ENCODE assay signal across 15 cellular contexts in the genomic region with DNA sequence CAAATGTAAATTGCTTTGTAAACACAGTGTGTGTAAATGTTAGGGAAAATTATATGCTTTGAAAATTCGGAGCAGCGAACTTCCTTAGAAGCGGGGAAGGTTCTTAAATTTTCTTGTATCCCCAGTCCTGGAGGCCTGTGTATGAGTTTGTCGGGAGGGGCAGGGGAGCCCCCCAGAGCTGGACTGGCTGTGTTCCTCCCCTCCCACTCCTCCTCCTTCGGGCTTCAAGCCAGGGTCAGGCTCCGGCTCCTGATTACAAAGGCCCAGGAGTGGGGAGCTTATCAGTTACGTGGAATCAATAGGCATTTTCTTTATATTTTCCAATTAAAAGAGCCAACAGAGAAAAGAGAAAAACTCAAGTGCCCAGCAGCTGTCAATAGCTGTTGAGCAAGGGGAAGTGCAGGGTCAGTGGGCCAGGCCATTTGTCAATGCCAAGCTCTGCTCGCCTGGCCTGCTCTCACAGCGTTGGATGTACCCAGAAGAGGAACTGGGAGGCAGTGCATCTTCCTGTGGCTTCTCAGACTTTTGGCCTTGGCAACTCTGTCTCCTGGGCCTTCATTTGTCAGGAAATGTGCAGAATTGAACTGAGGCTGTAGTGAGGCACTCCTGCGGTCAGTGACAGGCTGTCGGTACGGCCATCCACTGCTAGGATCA.
A peak's percentile ranks its signal among the peaks of the same experiment; 100 is the strongest.
DNase-seq lines count a peak whose midpoint lies in the region; ATAC-seq, FAIRE-seq and TF ChIP-seq lines count a peak whose summit lies in the region.
"Had no signal": no experiment of that assay in that cellular context is flagged by ENCODE, and none has a peak within 500 bp of the region (broad histone marks: within the 10 kb centered on the region; RNA-seq: fewer than 3 reads in every experiment).

No MANE protein-coding gene starts in this region.

- peaks cover 0 to 2% (median 0%) of the 10 kb centered on the region in 7 donors for H3K9me3 Mint-ChIP-seq in CD14-positive monocyte
- H3K9me3 Mint-ChIP-seq in neural crest cell = no peaks in the 10 kb centered on the region
- H3K9me3 Mint-ChIP-seq in effector memory CD8-positive, alpha-beta T cell = no peaks in the 10 kb centered on the region
- H3K9me3 Mint-ChIP-seq in type B pancreatic cell = no peaks in the 10 kb centered on the region
- H3K9me3 Mint-ChIP-seq: activated naive CD4-positive, alpha-beta T cell treated with anti-CD3 and anti-CD28 coated beads, Interleukin-2, amount 50 U/mL, for 24 hours; central memory CD8-positive, alpha-beta T cell; IgD-negative memory B cell had no signal

- in situ Hi-C loops in K562 (cut with MboI) = no loop called here

- CTCF ChIA-PET in K562 (lab: Yijun Ruan, JAX; ENCODE audit: low intra/inter-chr PET ratio) = no interaction called here

- TF ChIP-seq EP300 in K562 (IDR thresholded peaks at IDR 0.05; ENCODE audit: low read length) = no peak

- BruUV-seq in K562 (replicated peaks; lab: Mats Ljungman, UMichigan) = no TSS peak

- peaks cover 22 to 87% of the 10 kb centered on the region in 2 experiments; a peak in 4 of 5 replicates for H3K27me3 ChIP-seq in K562 (ENCODE audit: control insufficient read depth in 2 of 2, insufficient read depth in 2 of 2, low read length in 2 of 2)
- H3K27me3 ChIP-seq: heart right ventricle had no signal

- no peaks in the 10 kb centered on the region for H3K36me3 Mint-ChIP-seq in CD14-positive monocyte
- no peaks in the 10 kb centered on the region for H3K36me3 Mint-ChIP-seq in neural crest cell (ENCODE audit: low read depth)
- no peaks in the 10 kb centered on the region for H3K36me3 Mint-ChIP-seq in effector memory CD8-positive, alpha-beta T cell (ENCODE audit: insufficient read depth)
- no peaks in the 10 kb centered on the region for H3K36me3 Mint-ChIP-seq in type B pancreatic cell
- H3K36me3 Mint-ChIP-seq: activated CD8-positive, alpha-beta memory T cell treated with anti-CD3 and anti-CD28 coated beads, Interleukin-2, amount 10 ng/mL, durations not matched to agents 7 days and 5 days; activated naive CD4-positive, alpha-beta T cell treated with anti-CD3 and anti-CD28 coated beads, Interleukin-2, amount 50 U/mL, for 24 hours; IgD-negative memory B cell had no signal

- peaks cover 14% of the 10 kb centered on the region for H3K4me1 Mint-ChIP-seq in CD14-positive monocyte
- peaks cover 23% of the 10 kb centered on the region for H3K4me1 Mint-ChIP-seq in neural crest cell
- no peaks in the 10 kb centered on the region for H3K4me1 Mint-ChIP-seq in effector memory CD8-positive, alpha-beta T cell (ENCODE audit: low read depth in 2 of 2)
- H3K4me1 Mint-ChIP-seq in type B pancreatic cell (ENCODE audit: unreplicated experiment) = peaks cover 50% of the 10 kb centered on the region
- H3K4me1 Mint-ChIP-seq: activated CD8-positive, alpha-beta memory T cell treated with anti-CD3 and anti-CD28 coated beads, Interleukin-2, amount 10 ng/mL, durations not matched to agents 7 days and 5 days; activated naive CD4-positive, alpha-beta T cell treated with anti-CD3 and anti-CD28 coated beads, Interleukin-2, amount 50 U/mL, for 24 hours; central memory CD8-positive, alpha-beta T cell; IgD-negative memory B cell had no signal

- intact Hi-C loops in CD14-positive monocyte (cut with micrococcal nuclease) (no loop called here), K562 (cut with micrococcal nuclease) (no loop called here)

- H3K27ac Mint-ChIP-seq in CD14-positive monocyte (peak overlapping the region in 2 of 7 donors; percentile 54 to 59), neural crest cell (ENCODE audit: unreplicated experiment) (peak overlapping the region; percentile 43), type B pancreatic cell (no peak overlapping the region)
- H3K27ac Mint-ChIP-seq in effector memory CD8-positive, alpha-beta T cell = no peak overlapping the region
- H3K27ac Mint-ChIP-seq: activated CD8-positive, alpha-beta memory T cell treated with anti-CD3 and anti-CD28 coated beads, Interleukin-2, amount 10 ng/mL, durations not matched to agents 7 days and 5 days; activated naive CD4-positive, alpha-beta T cell treated with anti-CD3 and anti-CD28 coated beads, Interleukin-2, amount 50 U/mL, for 24 hours; IgD-negative memory B cell had no signal

- H3K9ac ChIP-seq in K562 (ENCODE audit: insufficient read depth in 1 of 2, low read depth in 2 of 2, low read length in 2 of 2) = no peak overlapping the region

- POLR2A ChIA-PET in K562 (lab: Yijun Ruan, JAX) = interaction anchor here (0.6 to 1.2 kb wide), 4 partner anchors 12 to 1249 kb away, joined by 3 read pairs; no protein-coding TSS in a partner anchor

- no peak for FAIRE-seq in K562 (lab: Jason Lieb, UNC)

- no peaks in the 10 kb centered on the region for H3K79me2 ChIP-seq in K562 (ENCODE audit: control insufficient read depth, insufficient read depth, low read length)

- no peak overlapping the region for H3K27ac ChIP-seq in K562 (ENCODE audit: extremely low read depth, low read depth, low read length)
- H3K27ac ChIP-seq: heart right ventricle, VCaP had no signal

- peaks cover 14% of the 10 kb centered on the region for H4K20me1 ChIP-seq in K562 (replicated peaks; ENCODE audit: control insufficient read depth, insufficient read depth, low read length)

- peaks cover 0 to 2% (median 2%) of the 10 kb centered on the region in 3 donors for H3K27me3 Mint-ChIP-seq in CD14-positive monocyte (ENCODE audit: low read depth in 3 of 3)
- no peaks in the 10 kb centered on the region for H3K27me3 Mint-ChIP-seq in neural crest cell (ENCODE audit: low read depth)
- H3K27me3 Mint-ChIP-seq in effector memory CD8-positive, alpha-beta T cell = peaks cover 28 to 85% of the 10 kb centered on the region in 2 donors
- H3K27me3 Mint-ChIP-seq in type B pancreatic cell = peaks cover 10% of the 10 kb centered on the region
- H3K27me3 Mint-ChIP-seq: activated CD8-positive, alpha-beta memory T cell treated with anti-CD3 and anti-CD28 coated beads, Interleukin-2, amount 10 ng/mL, durations not matched to agents 7 days and 5 days; activated naive CD4-positive, alpha-beta T cell treated with anti-CD3 and anti-CD28 coated beads, Interleukin-2, amount 50 U/mL, for 24 hours had no signal

- 5% methylated on average over 12 of the region's 12 CpGs for WGBS in K562 (ENCODE audit: insufficient coverage, low coverage, missing lambda C conversion rate)

- H3K4me3 ChIP-seq in K562 = no peak overlapping the region
- H3K4me3 ChIP-seq: heart right ventricle had no signal

- no peak overlapping the region for H3K4me2 ChIP-seq in K562 (ENCODE audit: insufficient read depth, low read length)

- no peaks in the 10 kb centered on the region for H3K9me3 ChIP-seq in K562 (replicated peaks; ENCODE audit: control insufficient read depth, insufficient read depth, low read depth, low read length)
- H3K9me3 ChIP-seq: heart right ventricle had no signal

- DNase-seq in CD14-positive monocyte (ENCODE audit: low spot score) (peak; percentile 70), NCI-H2227 treated with DMSO at 0.1 percent for 48 hours (lab: John Stamatoyannopoulos, UW) (peak; percentile 25), K562 (ENCODE audit: extremely low read depth in 1 of 4, low spot score in 3 of 4) (no peak), neural crest cell (ENCODE audit: low read depth, low spot score) (no peak), HuH-7.5 (ENCODE audit: low spot score) (no peak), DMS53 (lab: John Stamatoyannopoulos, UW) (no peak), type B pancreatic cell (ENCODE audit: extremely low spot score, unreplicated experiment) (no peak)
- no peak for DNase-seq in effector memory CD8-positive, alpha-beta T cell
- DNase-seq: activated CD8-positive, alpha-beta memory T cell treated with anti-CD3 and anti-CD28 coated beads, Interleukin-2, amount 10 ng/mL, durations not matched to agents 7 days and 5 days; heart right ventricle; occipital lobe had no signal

- TF ChIP-seq CTCF in CD14-positive monocyte (IDR thresholded peaks at IDR 0.05) = no peak
- TF ChIP-seq CTCF in K562 (IDR thresholded peaks at IDR 0.05 in 2 of 3, conservative IDR thresholded peaks at IDR 0.05 in 1 of 3; ENCODE audit: insufficient read depth in 2 of 3, low read depth in 1 of 3, low read length in 3 of 3) = no peak
- no peak for TF ChIP-seq CTCF in neural crest cell (conservative IDR thresholded peaks at IDR 0.05)
- TF ChIP-seq CTCF in type B pancreatic cell (conservative IDR thresholded peaks at IDR 0.05) = no peak

- H3K9me1 ChIP-seq in K562 (ENCODE audit: control insufficient read depth, insufficient read depth, low read length) = no peaks in the 10 kb centered on the region

- H3K4me3 Mint-ChIP-seq in CD14-positive monocyte (no peak overlapping the region), neural crest cell (no peak overlapping the region), type B pancreatic cell (no peak overlapping the region)
- H3K4me3 Mint-ChIP-seq in effector memory CD8-positive, alpha-beta T cell = no peak overlapping the region
- H3K4me3 Mint-ChIP-seq: activated CD8-positive, alpha-beta memory T cell treated with anti-CD3 and anti-CD28 coated beads, Interleukin-2, amount 10 ng/mL, durations not matched to agents 7 days and 5 days; activated naive CD4-positive, alpha-beta T cell treated with anti-CD3 and anti-CD28 coated beads, Interleukin-2, amount 50 U/mL, for 24 hours; central memory CD8-positive, alpha-beta T cell; IgD-negative memory B cell had no signal

- no peak for TF ChIP-seq RAD21 in K562 (CRISPR knock-in tag; conservative IDR thresholded peaks at IDR 0.05 in 1 of 2, IDR thresholded peaks at IDR 0.05 in 1 of 2)

- no peaks in the 10 kb centered on the region for H3K36me3 ChIP-seq in K562 (ENCODE audit: control insufficient read depth, insufficient read depth, low read length)
- H3K36me3 ChIP-seq: heart right ventricle had no signal

- no peaks in the 10 kb centered on the region for H3K4me1 ChIP-seq in K562 (replicated peaks in 1 of 2; ENCODE audit: control insufficient read depth in 2 of 2, insufficient read depth in 2 of 2, low read length in 2 of 2)

- TF ChIP-seq POLR2A in K562 (conservative IDR thresholded peaks at IDR 0.05) = no peak

- H2AFZ ChIP-seq in K562 (ENCODE audit: low read depth, low read length) = no peak overlapping the region

- ATAC-seq in K562 = no peak
- no peak for ATAC-seq in effector memory CD8-positive, alpha-beta T cell (replicated peaks)
- ATAC-seq: activated CD8-positive, alpha-beta memory T cell treated with anti-CD3 and anti-CD28 coated beads, Interleukin-2, amount 10 ng/mL, durations not matched to agents 7 days and 5 days had no signal

TF ChIP-seq in K562, 482 proteins besides CTCF, POLR2A, EP300 and RAD21 (continues in another document):
- TF ChIP-seq MEIS2 (IDR thresholded peaks at IDR 0.05; ENCODE audit: partially characterized antibody) (peak; percentile 56), ZFP36 (IDR thresholded peaks at IDR 0.05; ENCODE audit: low read depth, low read length, partially characterized antibody) (no peak)
- TF ChIP-seq, protein P1, sequence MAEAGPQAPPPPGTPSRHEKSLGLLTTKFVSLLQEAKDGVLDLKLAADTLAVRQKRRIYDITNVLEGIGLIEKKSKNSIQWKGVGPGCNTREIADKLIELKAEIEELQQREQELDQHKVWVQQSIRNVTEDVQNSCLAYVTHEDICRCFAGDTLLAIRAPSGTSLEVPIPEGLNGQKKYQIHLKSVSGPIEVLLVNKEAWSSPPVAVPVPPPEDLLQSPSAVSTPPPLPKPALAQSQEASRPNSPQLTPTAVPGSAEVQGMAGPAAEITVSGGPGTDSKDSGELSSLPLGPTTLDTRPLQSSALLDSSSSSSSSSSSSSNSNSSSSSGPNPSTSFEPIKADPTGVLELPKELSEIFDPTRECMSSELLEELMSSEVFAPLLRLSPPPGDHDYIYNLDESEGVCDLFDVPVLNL (CRISPR knock-in tag; IDR thresholded peaks at IDR 0.05; ENCODE audit: low read depth) = no peak

Comparison
In these comparisons a context has a peak if more than half of its experiments do, and no peak if none do; other contexts are left out.
1. DNase-seq: peak in CD14-positive monocyte (single experiment) and NCI-H2227 treated with DMSO at 0.1 percent for 48 hours (single experiment); none in K562 (0 of 4), neural crest cell (single experiment), HuH-7.5 (single experiment), DMS53 (single experiment), effector memory CD8-positive, alpha-beta T cell (0 of 3) and type B pancreatic cell (single experiment).